Comparison of ENCODE assay signal across 19 cellular contexts in genomic region chr17:16938031-16938430, GRCh38. TPM values are rescaled to one million over a fixed set of nuclear protein-coding genes. Genes with fewer than 3 reads are reported as not detected.
DNase-seq lines count a peak whose midpoint lies in the region; ATAC-seq and TF ChIP-seq lines count a peak whose summit lies in the region.
"Had no signal": no experiment of that assay in that cellular context is flagged by ENCODE, and none has a peak within 500 bp of the region (broad histone marks: within the 10 kb centered on the region; RNA-seq: fewer than 3 reads in every experiment).

No MANE protein-coding gene starts in this region.

- no peak overlapping the region for H3K27ac ChIP-seq in right atrium auricular region
- H3K27ac ChIP-seq in endodermal cell (ENCODE audit: low read depth, low read length) = no peak overlapping the region
- no peak overlapping the region for H3K27ac ChIP-seq in vagina
- H3K27ac ChIP-seq: Peyer's patch had no signal

- no peaks in the 10 kb centered on the region for H3K36me3 ChIP-seq in right atrium auricular region
- no peaks in the 10 kb centered on the region for H3K36me3 ChIP-seq in endodermal cell (ENCODE audit: control insufficient read depth, insufficient read depth, low read length)
- H3K36me3 ChIP-seq in vagina = no peaks in the 10 kb centered on the region
- H3K36me3 ChIP-seq: Peyer's patch had no signal

- TF ChIP-seq POLR2A in vagina (IDR thresholded peaks at IDR 0.05) = no peak

- intact Hi-C loops in left ventricle myocardium superior (cut with micrococcal nuclease) = no loop called here
- intact Hi-C loops in sciatic nerve (cut with DNase I) = no loop called here
- intact Hi-C loops in vagina (cut with DNase I) = no loop called here

- H3K9me3 ChIP-seq in right atrium auricular region (no peaks in the 10 kb centered on the region), endodermal cell (ENCODE audit: control insufficient read depth, low read length) (no peaks in the 10 kb centered on the region), vagina (no peaks in the 10 kb centered on the region)
- H3K9me3 ChIP-seq: Peyer's patch had no signal

- H3K4me1 ChIP-seq in right atrium auricular region = no peaks in the 10 kb centered on the region
- H3K4me1 ChIP-seq in endodermal cell (ENCODE audit: control insufficient read depth, insufficient read depth, low read length) = peaks cover 19% of the 10 kb centered on the region
- no peaks in the 10 kb centered on the region for H3K4me1 ChIP-seq in vagina
- H3K4me1 ChIP-seq: Peyer's patch had no signal

- no peak overlapping the region for H3K9ac ChIP-seq in endodermal cell (ENCODE audit: extremely low read depth, low read length, poor library complexity, severe bottlenecking)

- peaks cover 43% of the 10 kb centered on the region for H3K4me1 Mint-ChIP-seq in endodermal cell

- no peaks in the 10 kb centered on the region for H3K36me3 Mint-ChIP-seq in endodermal cell (ENCODE audit: low read depth)
- H3K36me3 Mint-ChIP-seq: CD8-positive, alpha-beta T cell had no signal

- 95 to 98% methylated on average over 9 to 10 of the region's 10 CpGs for WGBS in endodermal cell (ENCODE audit: insufficient coverage in 1 of 2, insufficient read length in 1 of 2), 2 experiments

- H3K4me3 ChIP-seq in right atrium auricular region (no peak overlapping the region), endodermal cell (ENCODE audit: low read length) (no peak overlapping the region), vagina (no peak overlapping the region)
- H3K4me3 ChIP-seq: Peyer's patch had no signal

- H3K27me3 ChIP-seq in right atrium auricular region (no peaks in the 10 kb centered on the region), endodermal cell (ENCODE audit: control insufficient read depth, insufficient read depth, low read length, poor library complexity, severe bottlenecking) (no peaks in the 10 kb centered on the region), vagina (no peaks in the 10 kb centered on the region)
- H3K27me3 ChIP-seq: Peyer's patch had no signal

- peak; percentile 4 for DNase-seq in left ventricle myocardium superior
- no peak for DNase-seq in right atrium auricular region (ENCODE audit: low spot score)
- peak; percentile 50 for DNase-seq in endodermal cell
- peak; percentile 12 for DNase-seq in sciatic nerve (ENCODE audit: low spot score)
- DNase-seq in vagina (ENCODE audit: extremely low spot score in 2 of 2) = peak; percentile 46 to 54
- no peak for DNase-seq in amniotic stem cell (lab: John Stamatoyannopoulos, UW)
- DNase-seq: Calu3, DMS53, KBM-7, NCI-H1105 treated with DMSO at 0.1 percent for 48 hours, NCI-H1694, NCI-H2081 treated with DMSO at 0.1 percent for 48 hours, NCI-H446 treated with DMSO at 0.1 percent for 48 hours had no signal

- no peak overlapping the region for H3K4me3 Mint-ChIP-seq in endodermal cell
- H3K4me3 Mint-ChIP-seq: CD8-positive, alpha-beta T cell had no signal

- H3K9me3 Mint-ChIP-seq in endodermal cell = no peaks in the 10 kb centered on the region
- H3K9me3 Mint-ChIP-seq: CD8-positive, alpha-beta T cell had no signal

- TF ChIP-seq CTCF in right atrium auricular region (IDR thresholded peaks at IDR 0.05) (no peak), endodermal cell (conservative IDR thresholded peaks at IDR 0.05) (no peak), vagina (IDR thresholded peaks at IDR 0.05) (no peak)

- ATAC-seq in left ventricle myocardium superior (no peak), sciatic nerve (no peak), GM19397 (IDR thresholded peaks at IDR 0.05; ENCODE audit: unreplicated experiment) (no peak), HG03159 (IDR thresholded peaks at IDR 0.05; ENCODE audit: unreplicated experiment) (no peak)
- ATAC-seq: CD8-positive, alpha-beta T cell had no signal

- no peaks in the 10 kb centered on the region for H3K27me3 Mint-ChIP-seq in endodermal cell (ENCODE audit: insufficient read depth)

- no peak overlapping the region for H3K27ac Mint-ChIP-seq in endodermal cell
- H3K27ac Mint-ChIP-seq: CD8-positive, alpha-beta T cell had no signal

RNA-seq across cellular contexts. Expression of gene TNFRSF13B, which starts 33.9 kb away (rescaled TPM):
- total RNA-seq in left ventricle myocardium superior (not detected), right atrium auricular region (not detected), endodermal cell (1 to 10 TPM in 1 of 2 donors, under 1 TPM in 1; 0.97 to 1.6 TPM), sciatic nerve (not detected), vagina (not detected)
- 0.21 TPM for polyA plus RNA-seq in endodermal cell (2013, experiment 1 of 2)
- polyA plus RNA-seq in endodermal cell (2013, experiment 2 of 2) = 0.33 TPM
- total RNA-seq: Calu3; CD8-positive, alpha-beta T cell; H1 had no signal
- polyA plus RNA-seq: BJ, H1 had no signal

Comparison
In these comparisons a context has a peak if more than half of its experiments do, and no peak if none do; other contexts are left out.
1. DNase-seq: peak in left ventricle myocardium superior (single experiment), endodermal cell (single experiment), sciatic nerve (single experiment) and vagina (2 of 2); none in right atrium auricular region (single experiment) and amniotic stem cell (single experiment).